ENCODE assay signal across 1 cellular context in genomic region chr7:50757703-50758390, GRCh38.
TF ChIP-seq lines count a peak whose summit lies in the region.

No MANE protein-coding gene starts in this region.

TF ChIP-seq in HepG2, 621 proteins besides CTCF, POLR2A, EP300 and RAD21 (continued from another document and continues in another):
- TF ChIP-seq DMTF1 (CRISPR knock-in tag; IDR thresholded peaks at IDR 0.05) = no peak
- TF ChIP-seq SOX6 (IDR thresholded peaks at IDR 0.05) = no peak
- peak; percentile 67 for TF ChIP-seq SOX6 (CRISPR knock-in tag; IDR thresholded peaks at IDR 0.05)
- no peak for TF ChIP-seq ZNF724P (CRISPR knock-in tag; IDR thresholded peaks at IDR 0.05; ENCODE audit: borderline replicate concordance)
- TF ChIP-seq ZNF451 (CRISPR knock-in tag; IDR thresholded peaks at IDR 0.05) = no peak
- TF ChIP-seq POGZ (CRISPR knock-in tag; IDR thresholded peaks at IDR 0.05) = no peak
- TF ChIP-seq HNF4A (CRISPR knock-in tag; IDR thresholded peaks at IDR 0.05) = peak; percentile 43
- no peak for TF ChIP-seq EZH2 (conservative IDR thresholded peaks at IDR 0.05; ENCODE audit: low read depth, low read length)
- no peak for TF ChIP-seq ZNF580 (CRISPR knock-in tag; IDR thresholded peaks at IDR 0.05; ENCODE audit: borderline replicate concordance, low read depth)
- TF ChIP-seq KLF9 (CRISPR knock-in tag; IDR thresholded peaks at IDR 0.05; ENCODE audit: low read depth) = no peak
- peak; percentile 20; the same call in 1 of the 2 replicates for TF ChIP-seq ELF3 (CRISPR knock-in tag; IDR thresholded peaks at IDR 0.05)
- peak; percentile 75 for TF ChIP-seq BCL6 (CRISPR knock-in tag; IDR thresholded peaks at IDR 0.05)
- no peak for TF ChIP-seq ZNF737 (CRISPR knock-in tag; IDR thresholded peaks at IDR 0.05; ENCODE audit: borderline replicate concordance)
- TF ChIP-seq FOXO4 (CRISPR knock-in tag; conservative IDR thresholded peaks at IDR 0.05) = no peak
- TF ChIP-seq YEATS2 (CRISPR knock-in tag; IDR thresholded peaks at IDR 0.05; ENCODE audit: borderline replicate concordance) = no peak
- TF ChIP-seq DRAP1 (CRISPR knock-in tag; IDR thresholded peaks at IDR 0.05) = no peak
- peak; percentile 56; the same call in 1 of the 2 replicates for TF ChIP-seq TBX2 (CRISPR knock-in tag; IDR thresholded peaks at IDR 0.05; ENCODE audit: borderline replicate concordance)
- no peak for TF ChIP-seq ZFP1 (CRISPR knock-in tag; IDR thresholded peaks at IDR 0.05)
- no peak for TF ChIP-seq ZNF317 (CRISPR knock-in tag; IDR thresholded peaks at IDR 0.05)
- TF ChIP-seq THRA (CRISPR knock-in tag; IDR thresholded peaks at IDR 0.05; ENCODE audit: borderline replicate concordance) = peak; percentile 16; the same call in 1 of the 2 replicates
- TF ChIP-seq JUND (CRISPR knock-in tag; IDR thresholded peaks at IDR 0.05) = no peak
- no peak for TF ChIP-seq ZNF720 (CRISPR knock-in tag; IDR thresholded peaks at IDR 0.05)
- no peak for TF ChIP-seq ZSCAN22 (CRISPR knock-in tag; IDR thresholded peaks at IDR 0.05)
- TF ChIP-seq KMT2A (CRISPR knock-in tag; IDR thresholded peaks at IDR 0.05) = no peak
- TF ChIP-seq FOSL1 (CRISPR knock-in tag; IDR thresholded peaks at IDR 0.05; ENCODE audit: borderline replicate concordance) = no peak
- no peak for TF ChIP-seq ZNF747 (CRISPR knock-in tag; IDR thresholded peaks at IDR 0.05; ENCODE audit: borderline replicate concordance)
- TF ChIP-seq ZNF235 (CRISPR knock-in tag; IDR thresholded peaks at IDR 0.05; ENCODE audit: borderline replicate concordance) = no peak
- TF ChIP-seq ZNF224 (CRISPR knock-in tag; IDR thresholded peaks at IDR 0.05) = no peak
- TF ChIP-seq RARA (CRISPR knock-in tag; IDR thresholded peaks at IDR 0.05) = peak; percentile 78
- TF ChIP-seq ZNF414 (CRISPR knock-in tag; IDR thresholded peaks at IDR 0.05) = no peak
- no peak for TF ChIP-seq ZNF432 (CRISPR knock-in tag; IDR thresholded peaks at IDR 0.05; ENCODE audit: borderline replicate concordance)
- no peak for TF ChIP-seq ZNF263 (CRISPR knock-in tag; IDR thresholded peaks at IDR 0.05)
- no peak for TF ChIP-seq SMAD3 (CRISPR knock-in tag; IDR thresholded peaks at IDR 0.05)
- no peak for TF ChIP-seq SNAPC4 (CRISPR knock-in tag; IDR thresholded peaks at IDR 0.05)
- TF ChIP-seq ZBTB49 (CRISPR knock-in tag; IDR thresholded peaks at IDR 0.05; ENCODE audit: borderline replicate concordance) = no peak
- TF ChIP-seq ZNF430 (CRISPR knock-in tag; IDR thresholded peaks at IDR 0.05) = no peak
- TF ChIP-seq BCL3 (CRISPR knock-in tag; IDR thresholded peaks at IDR 0.05) = no peak
- TF ChIP-seq SALL1 (CRISPR knock-in tag; IDR thresholded peaks at IDR 0.05) = peak; percentile 71
- TF ChIP-seq TGIF2 (CRISPR knock-in tag; IDR thresholded peaks at IDR 0.05) = no peak
- no peak for TF ChIP-seq RBM22 (optimal IDR thresholded peaks at IDR 0.05; ENCODE audit: low read length)
- TF ChIP-seq JUN (CRISPR knock-in tag; IDR thresholded peaks at IDR 0.05) = no peak
- peak; percentile 52; the same call in 1 of the 2 replicates for TF ChIP-seq GATAD2A (CRISPR knock-in tag; IDR thresholded peaks at IDR 0.05)
- no peak for TF ChIP-seq PHF21A (CRISPR knock-in tag; IDR thresholded peaks at IDR 0.05)
- TF ChIP-seq ZFAT (CRISPR knock-in tag; conservative IDR thresholded peaks at IDR 0.05) = no peak
- TF ChIP-seq ZBTB10 (CRISPR knock-in tag; IDR thresholded peaks at IDR 0.05; ENCODE audit: borderline replicate concordance) = no peak
- no peak for TF ChIP-seq HNRNPK (IDR thresholded peaks at IDR 0.05; ENCODE audit: low read depth, low read length, poor library complexity, severe bottlenecking)
- no peak for TF ChIP-seq SSRP1 (CRISPR knock-in tag; IDR thresholded peaks at IDR 0.05)
- no peak for TF ChIP-seq MTA1 (CRISPR knock-in tag; IDR thresholded peaks at IDR 0.05; ENCODE audit: borderline replicate concordance)
- no peak for TF ChIP-seq JDP2 (CRISPR knock-in tag; IDR thresholded peaks at IDR 0.05; ENCODE audit: borderline replicate concordance)
- no peak for TF ChIP-seq RBFOX2 (IDR thresholded peaks at IDR 0.05; ENCODE audit: low read depth, low read length)
- no peak for TF ChIP-seq CREB1 (IDR thresholded peaks at IDR 0.05)
- TF ChIP-seq CREB1 (CRISPR knock-in tag; IDR thresholded peaks at IDR 0.05) = no peak
- no peak for TF ChIP-seq MXI1 (IDR thresholded peaks at IDR 0.05; ENCODE audit: borderline replicate concordance, low read depth, low read length)
- no peak for TF ChIP-seq ZBTB1 (CRISPR knock-in tag; IDR thresholded peaks at IDR 0.05; ENCODE audit: borderline replicate concordance)
- TF ChIP-seq TEAD3 (CRISPR knock-in tag; optimal IDR thresholded peaks at IDR 0.05; ENCODE audit: borderline replicate concordance) = no peak
- no peak for TF ChIP-seq ZNF383 (CRISPR knock-in tag; IDR thresholded peaks at IDR 0.05; ENCODE audit: borderline replicate concordance)
